ENCODE assay signal across 33 cellular contexts in the genomic region with DNA sequence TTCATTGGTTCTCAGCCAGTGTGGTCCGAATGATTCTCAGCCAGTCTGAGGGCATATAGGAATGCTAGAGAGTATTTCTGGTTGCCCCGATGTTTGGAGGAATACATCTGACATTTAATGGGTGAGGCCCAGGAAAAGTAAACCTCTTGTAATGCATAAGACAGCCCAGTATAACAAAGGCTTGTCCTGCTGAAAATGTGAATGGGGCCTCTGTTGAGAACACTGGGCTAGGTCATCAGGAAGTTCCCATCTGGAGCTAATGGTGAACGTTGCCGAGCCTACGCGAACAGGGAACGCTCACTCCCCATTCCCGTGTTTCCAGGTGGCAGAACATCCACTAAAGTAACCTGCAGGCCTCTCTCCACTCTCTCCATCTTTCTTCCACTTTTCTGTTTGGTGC.
"Had no signal": no experiment of that assay in that cellular context is flagged by ENCODE, and none has a peak within 500 bp of the region (broad histone marks: within the 10 kb centered on the region; RNA-seq: fewer than 3 reads in every experiment).

No MANE protein-coding gene starts in this region.

- H3K36me3 ChIP-seq: ascending aorta, breast epithelium, cardiac muscle cell, colonic mucosa, esophagus squamous epithelium, heart left ventricle, WERI-Rb-1 had no signal

- H3K4me1 ChIP-seq: breast epithelium, colonic mucosa, esophagus squamous epithelium had no signal

- FAIRE-seq: endometrium, endothelial cell of umbilical vein, frontal cortex had no signal

- H3K27me3 ChIP-seq: ascending aorta, breast epithelium, cardiac muscle cell, colonic mucosa, esophagus squamous epithelium, heart left ventricle had no signal

- H3K9me3 ChIP-seq: ascending aorta, breast epithelium, colonic mucosa, esophagus squamous epithelium had no signal

- H3K4me3 ChIP-seq: ascending aorta, breast epithelium, cardiac muscle cell, colonic mucosa, esophagus squamous epithelium, heart left ventricle had no signal

- H3K27ac ChIP-seq: ascending aorta, breast epithelium, cardiac muscle cell, colonic mucosa, epithelial cell of prostate, esophagus squamous epithelium, heart left ventricle, WERI-Rb-1 had no signal

- DNase-seq: activated B cell treated with CpG ODN at 0.5 μM for 24 hours; activated CD4-positive, alpha-beta memory T cell treated with anti-CD3 and anti-CD28 coated beads for 36 hours; activated CD4-positive, alpha-beta T cell treated with anti-CD3 and anti-CD28 coated beads for 36 hours; activated CD4-positive, alpha-beta T cell treated with anti-CD3 and anti-CD28 coated beads, Interleukin-2, amount 10 ng/mL, durations not matched to agents 24 days and 14 days; activated CD4-positive, CD25-positive, alpha-beta regulatory T cell treated with anti-CD3 and anti-CD28 coated beads, Interleukin-2, amount 50 U/mL, for 72 hours; activated CD8-positive, alpha-beta memory T cell treated with anti-CD3 and anti-CD28 coated beads, Interleukin-2, amount 10 ng/mL, durations not matched to agents 7 days and 5 days; activated CD8-positive, alpha-beta memory T cell treated with anti-CD3 and anti-CD28 coated beads, Interleukin-2, amount 50 U/mL, for 4 hours; activated CD8-positive, alpha-beta T cell treated with anti-CD3 and anti-CD28 coated beads, Interleukin-2, amount 10 ng/mL, durations not matched to agents 7 days and 5 days; activated gamma-delta T cell; activated naive CD4-positive, alpha-beta T cell; activated naive CD4-positive, alpha-beta T cell treated with anti-CD3 and anti-CD28 coated beads, Interleukin-2, amount 10 ng/mL, durations not matched to agents 7 days and 5 days; activated naive CD8-positive, alpha-beta T cell treated with anti-CD3 and anti-CD28 coated beads, Interleukin-2, amount 10 ng/mL, durations not matched to agents 7 days and 5 days; activated T-cell treated with anti-CD3 and anti-CD28 coated beads, Interleukin-2, amount 50 U/mL, for 1 hour; activated T-cell treated with anti-CD3 and anti-CD28 coated beads, Interleukin-2, amount 50 U/mL, for 48 hours; central memory CD4-positive, alpha-beta T cell; cerebellar nuclear complex; colonic mucosa; effector CD8-positive, alpha-beta T cell; esophagus squamous epithelium; glutamatergic neuron; heart left ventricle; T-helper 1 cell; T-helper 17 cell; T1000; WERI-Rb-1 had no signal

- ATAC-seq: activated CD4-positive, alpha-beta T cell treated with anti-CD3 and anti-CD28 coated beads for 36 hours; activated CD8-positive, alpha-beta memory T cell treated with anti-CD3 and anti-CD28 coated beads, Interleukin-2, amount 10 ng/mL, durations not matched to agents 7 days and 5 days; activated CD8-positive, alpha-beta T cell treated with anti-CD3 and anti-CD28 coated beads, Interleukin-2, amount 10 ng/mL, durations not matched to agents 7 days and 5 days; activated naive CD4-positive, alpha-beta T cell treated with anti-CD3 and anti-CD28 coated beads, Interleukin-2, amount 50 U/mL, for 72 hours; heart left ventricle; T-helper 17 cell had no signal
